In genomic region chr13:60384911-60385310, GRCh38 we compare ENCODE assay signal across 21 cellular contexts. TPM values are rescaled to one million over a fixed set of nuclear protein-coding genes. Genes with fewer than 3 reads are reported as not detected.
DNase-seq lines count a peak whose midpoint lies in the region; ATAC-seq, FAIRE-seq and TF ChIP-seq lines count a peak whose summit lies in the region.
"Had no signal": no experiment of that assay in that cellular context is flagged by ENCODE, and none has a peak within 500 bp of the region (broad histone marks: within the 10 kb centered on the region; RNA-seq: fewer than 3 reads in every experiment).

No MANE protein-coding gene starts in this region.

- CTCF ChIA-PET in A549 (lab: Yijun Ruan, JAX) = interaction anchor here (1.8 kb wide), 1 partner anchor 12 kb away, joined by 4 read pairs; the partner anchor contains the start of gene TDRD3
- CTCF ChIA-PET in IMR-90 (lab: Yijun Ruan, JAX) = interaction anchor here (0.6 kb wide), 1 partner anchor 229 kb away, joined by 3 read pairs; no protein-coding TSS in a partner anchor

- H3K27me3 Mint-ChIP-seq in neural progenitor cell (ENCODE audit: insufficient read depth, low read depth) = no peaks in the 10 kb centered on the region

- BruUV-seq in IMR-90 (replicated peaks; lab: Mats Ljungman, UMichigan) = no TSS peak

- no peak overlapping the region for H3K4ac ChIP-seq in IMR-90 (ENCODE audit: low read depth, low read length)

- no peaks in the 10 kb centered on the region for H3K9me1 ChIP-seq in IMR-90 (ENCODE audit: insufficient read depth, low read length)

- H3K9me3 ChIP-seq in A549 (no peaks in the 10 kb centered on the region), IMR-90 (ENCODE audit: control insufficient read depth, insufficient read depth, low read length) (no peaks in the 10 kb centered on the region), neural progenitor cell (ENCODE audit: low read depth) (no peaks in the 10 kb centered on the region)
- H3K9me3 ChIP-seq: Caco-2 had no signal

- H4K91ac ChIP-seq in IMR-90 (ENCODE audit: insufficient read depth, low read depth, low read length) = no peak overlapping the region

- in situ Hi-C loops in IMR-90 (cut with MboI; ENCODE audit: low sequenced_read_pairs) = no loop called here

- no peak for TF ChIP-seq CTCF in A549 (IDR thresholded peaks at IDR 0.05)
- TF ChIP-seq CTCF in IMR-90 (conservative IDR thresholded peaks at IDR 0.05; ENCODE audit: low read depth, low read length) = no peak
- no peak for TF ChIP-seq CTCF in neural progenitor cell (IDR thresholded peaks at IDR 0.05)

- ATAC-seq in A549 = no peak
- ATAC-seq in IMR-90 (ENCODE audit: low read depth) = no peak
- no peak for ATAC-seq in SK-N-SH treated with all-trans-retinoic acid at 6 μM for 48 hours

- 50% methylated on average over 4 of the region's 4 CpGs for WGBS in A549 (ENCODE audit: missing lambda C conversion rate)
- WGBS in IMR-90 (ENCODE audit: extremely low coverage in 2 of 2, insufficient read length in 1 of 2), 2 experiments = no CpG with 5 or more reads among the region's 4 CpGs

- H4K5ac ChIP-seq in IMR-90 (ENCODE audit: low read depth, low read length) = no peak overlapping the region

- FAIRE-seq in A549 (lab: Jason Lieb, UNC) = no peak
- FAIRE-seq in GM12892 (lab: Jason Lieb, UNC) = peak; percentile 24
- FAIRE-seq: D721Med, G401.6, GM12891, GM18507 had no signal

- H2BK120ac ChIP-seq in IMR-90 (ENCODE audit: low read depth, low read length) = no peak overlapping the region

- H3K79me1 ChIP-seq in IMR-90 (ENCODE audit: low read depth in 1 of 2, low read length in 2 of 2) = no peaks in the 10 kb centered on the region

- no peak overlapping the region for H2BK20ac ChIP-seq in IMR-90 (ENCODE audit: low read depth, low read length)

- no peak overlapping the region for H3K18ac ChIP-seq in IMR-90 (ENCODE audit: low read depth, low read length)

- no peak overlapping the region for H4K8ac ChIP-seq in IMR-90 (ENCODE audit: low read depth in 2 of 2, low read length in 2 of 2)

- H3K27ac Mint-ChIP-seq in neural progenitor cell = no peak overlapping the region
- H3K27ac Mint-ChIP-seq: CD4-positive, alpha-beta T cell had no signal

- dilution Hi-C loops in IMR-90 (cut with HindIII; ENCODE audit: low sequenced_read_pairs, unreplicated experiment) = no loop called here

- TF ChIP-seq POLR2A in A549 (IDR thresholded peaks at IDR 0.05; ENCODE audit: low read length) (no peak), GM12892 (IDR thresholded peaks at IDR 0.05; ENCODE audit: low read depth, low read length) (no peak), IMR-90 (IDR thresholded peaks at IDR 0.05; ENCODE audit: low read depth, low read length) (no peak)

- H2AK9ac ChIP-seq in IMR-90 (replicated peaks; ENCODE audit: low read depth, low read length, poor library complexity) = no peak overlapping the region

- no peaks in the 10 kb centered on the region for H3K36me3 Mint-ChIP-seq in neural progenitor cell
- H3K36me3 Mint-ChIP-seq: CD8-positive, alpha-beta memory T cell had no signal

- H3K14ac ChIP-seq in IMR-90 (replicated peaks; ENCODE audit: low read depth, low read length) = no peak overlapping the region

- no peak for TF ChIP-seq EP300 in A549 (IDR thresholded peaks at IDR 0.05)

- H2BK5ac ChIP-seq in IMR-90 (ENCODE audit: low read depth, low read length, poor library complexity, severe bottlenecking) = no peak overlapping the region

- H3K23ac ChIP-seq in IMR-90 (ENCODE audit: low read depth, low read length) = no peak overlapping the region

- H2AFZ ChIP-seq in IMR-90 (replicated peaks; ENCODE audit: low read length, poor library complexity) (no peak overlapping the region), neural progenitor cell (replicated peaks) (peak overlapping the region; percentile 3)

- H2BK15ac ChIP-seq in IMR-90 (ENCODE audit: low read depth, low read length) = no peak overlapping the region

- H3K4me3 Mint-ChIP-seq in neural progenitor cell = no peak overlapping the region
- H3K4me3 Mint-ChIP-seq: CD4-positive, alpha-beta T cell; CD8-positive, alpha-beta memory T cell had no signal

- no peak overlapping the region for H3K4me2 ChIP-seq in A549
- no peak overlapping the region for H3K4me2 ChIP-seq in IMR-90 (ENCODE audit: low read depth, low read length)
- H3K4me2 ChIP-seq in neural progenitor cell = no peak overlapping the region
- H3K4me2 ChIP-seq: BLaER1 treated with 17β-estradiol and CSF1 and Interleukin-3, amounts not matched to agents 10 nM and 100 nM had no signal

- no peaks in the 10 kb centered on the region for H3K9me3 Mint-ChIP-seq in neural progenitor cell
- H3K9me3 Mint-ChIP-seq: CD4-positive, alpha-beta T cell; CD8-positive, alpha-beta memory T cell had no signal

- no peak for DNase-seq in A549 (ENCODE audit: low read depth in 1 of 2, low spot score in 1 of 2)
- DNase-seq in GM12892 (ENCODE audit: insufficient read length) = no peak
- DNase-seq in IMR-90 = no peak
- DNase-seq in neural progenitor cell (ENCODE audit: low spot score) = no peak
- DNase-seq in COLO668 (lab: John Stamatoyannopoulos, UW; ENCODE audit: unreplicated experiment) = no peak
- no peak for DNase-seq in medulla oblongata (ENCODE audit: extremely low spot score)
- DNase-seq: ACHN; Caco-2; Calu3; CD4-positive, alpha-beta T cell; CD8-positive, alpha-beta memory T cell; DMS79 treated with DMSO at 0.1 percent for 48 hours; GF-D8 had no signal

- POLR2A ChIA-PET in A549 (lab: Yijun Ruan, JAX) (no interaction called here), IMR-90 (lab: Charles Lee; ENCODE audit: unreplicated experiment) (no interaction called here)

- no peaks in the 10 kb centered on the region for H3K79me2 ChIP-seq in neural progenitor cell (ENCODE audit: low read depth)

- no peak overlapping the region for H3K9ac ChIP-seq in IMR-90 (ENCODE audit: low read depth, low read length)
- no peak overlapping the region for H3K9ac ChIP-seq in neural progenitor cell
- H3K9ac ChIP-seq: BLaER1 treated with 17β-estradiol and CSF1 and Interleukin-3, amounts not matched to agents 10 nM and 100 nM had no signal

- no peak overlapping the region for H3K27ac ChIP-seq in A549
- no peak overlapping the region for H3K27ac ChIP-seq in IMR-90 (ENCODE audit: insufficient read depth, low read length)
- no peak overlapping the region for H3K27ac ChIP-seq in neural progenitor cell
- H3K27ac ChIP-seq: 22Rv1; BLaER1 treated with 17β-estradiol and CSF1 and Interleukin-3, amounts not matched to agents 10 nM and 100 nM; C4-2B had no signal

- H3K4me1 Mint-ChIP-seq in neural progenitor cell = peaks cover 13% of the 10 kb centered on the region
- H3K4me1 Mint-ChIP-seq: CD8-positive, alpha-beta memory T cell had no signal

- H3K27me3 ChIP-seq in IMR-90 (ENCODE audit: control insufficient read depth, insufficient read depth, low read length) = peaks cover 12% of the 10 kb centered on the region
- no peaks in the 10 kb centered on the region for H3K27me3 ChIP-seq in neural progenitor cell
- H3K27me3 ChIP-seq: BLaER1 treated with 17β-estradiol and CSF1 and Interleukin-3, amounts not matched to agents 10 nM and 100 nM had no signal

- TF ChIP-seq RAD21 in A549 (conservative IDR thresholded peaks at IDR 0.05 in 1 of 2, IDR thresholded peaks at IDR 0.05 in 1 of 2) (no peak), IMR-90 (IDR thresholded peaks at IDR 0.05; ENCODE audit: low read length) (no peak)

- H3K36me3 ChIP-seq in IMR-90 (ENCODE audit: control insufficient read depth, insufficient read depth, low read length) = no peaks in the 10 kb centered on the region
- no peaks in the 10 kb centered on the region for H3K36me3 ChIP-seq in neural progenitor cell
- H3K36me3 ChIP-seq: BLaER1 treated with 17β-estradiol and CSF1 and Interleukin-3, amounts not matched to agents 10 nM and 100 nM had no signal

- peaks cover 11% of the 10 kb centered on the region for H3F3A ChIP-seq in neural progenitor cell (ENCODE audit: low read depth)

- H3K4me3 ChIP-seq in A549 (no peak overlapping the region), IMR-90 (ENCODE audit: insufficient read depth, low read depth, low read length) (no peak overlapping the region), neural progenitor cell (no peak overlapping the region)
- H3K4me3 ChIP-seq: BLaER1 treated with 17β-estradiol and CSF1 and Interleukin-3, amounts not matched to agents 10 nM and 100 nM had no signal

- H4K20me1 ChIP-seq in IMR-90 (ENCODE audit: insufficient read depth, low read length) (no peaks in the 10 kb centered on the region), neural progenitor cell (ENCODE audit: low read depth) (no peaks in the 10 kb centered on the region)
- H4K20me1 ChIP-seq: BLaER1 treated with 17β-estradiol and CSF1 and Interleukin-3, amounts not matched to agents 10 nM and 100 nM had no signal

- no peak overlapping the region for H3K56ac ChIP-seq in IMR-90 (ENCODE audit: extremely low read depth, insufficient read depth, low read length)

- intact Hi-C loops in IMR-90 (cut with micrococcal nuclease) = no loop called here

- H2AK5ac ChIP-seq in IMR-90 (ENCODE audit: low read depth, low read length) = no peak overlapping the region

- H3K4me1 ChIP-seq in A549 (no peaks in the 10 kb centered on the region), IMR-90 (ENCODE audit: control insufficient read depth, insufficient read depth, low read length) (peaks cover 2% of the 10 kb centered on the region; the same call in 1 of the 2 replicates), neural progenitor cell (peaks cover 18% of the 10 kb centered on the region)
- H3K4me1 ChIP-seq: BLaER1 treated with 17β-estradiol and CSF1 and Interleukin-3, amounts not matched to agents 10 nM and 100 nM had no signal

TF ChIP-seq in A549, 52 proteins besides CTCF, POLR2A, EP300 and RAD21 (continues in another document):
- TF ChIP-seq HOXA7 (CRISPR knock-in tag; IDR thresholded peaks at IDR 0.05) (no peak), HEYL (CRISPR knock-in tag; IDR thresholded peaks at IDR 0.05) (no peak)

TF ChIP-seq in IMR-90, 13 proteins besides CTCF, POLR2A, EP300 and RAD21:
- TF ChIP-seq MAFK (IDR thresholded peaks at IDR 0.05; ENCODE audit: low read depth, low read length) (peak; percentile 54), BHLHE40 (IDR thresholded peaks at IDR 0.05; ENCODE audit: low read depth, low read length) (no peak)

TF ChIP-seq in SK-N-SH treated with all-trans-retinoic acid at 6 μM for 48 hours, 23 proteins besides CTCF, POLR2A, EP300 and RAD21 (continues in another document):
- TF ChIP-seq ARNTL (CRISPR knock-in tag; IDR thresholded peaks at IDR 0.05; ENCODE audit: borderline replicate concordance, low read depth) = no peak
- no peak for TF ChIP-seq PPARA (CRISPR knock-in tag; IDR thresholded peaks at IDR 0.05; ENCODE audit: borderline replicate concordance)

RNA-seq across cellular contexts. Expression of gene TDRD3, which starts 12.1 kb away (rescaled TPM):
- polyA plus RNA-seq in A549 (2011; rRNA removed) = 9.6 and 11.8 TPM in 2 replicates
- polyA plus RNA-seq in A549 (2012; cell fraction: cytosol; rRNA removed) = 1.7 and 2.1 TPM in 2 replicates
- 0.73 and 1.5 TPM in 2 replicates for polyA plus RNA-seq in A549 (2012; cell fraction: nucleus; rRNA removed)
- 5.6 to 6.1 TPM (median 5.7 TPM) in 3 replicates for polyA plus RNA-seq in A549 (2017; fragmentation: RNase III; extraction: RNeasy Plus Mini Kit Qiagen cat#74134 plus additional on column Dnase treatment)
- polyA minus RNA-seq in A549 (2011; rRNA and poly(A)+ RNA removed) = 6.6 and 9.2 TPM in 2 replicates
- 16.7 TPM for polyA plus RNA-seq in GM12892 (2012; ENCODE audit: missing spikeins)
- 12.0 and 14.7 TPM in 2 replicates for total RNA-seq in IMR-90 (2012; rRNA removed)
- 3.4 and 3.9 TPM in 2 replicates for polyA plus RNA-seq in IMR-90 (2012; rRNA removed)
- 0.38 and 0.97 TPM in 2 replicates for polyA plus RNA-seq in IMR-90 (2012; cell fraction: cytosol; rRNA removed)
- polyA plus RNA-seq in IMR-90 (2012; cell fraction: nucleus; rRNA removed; ENCODE audit: low replicate concordance) = 0.61 and 8.8 TPM in 2 replicates
- 29.3 and 40.6 TPM in 2 replicates for total RNA-seq in neural progenitor cell (ENCODE audit: low replicate concordance)
